In the genomic region with DNA sequence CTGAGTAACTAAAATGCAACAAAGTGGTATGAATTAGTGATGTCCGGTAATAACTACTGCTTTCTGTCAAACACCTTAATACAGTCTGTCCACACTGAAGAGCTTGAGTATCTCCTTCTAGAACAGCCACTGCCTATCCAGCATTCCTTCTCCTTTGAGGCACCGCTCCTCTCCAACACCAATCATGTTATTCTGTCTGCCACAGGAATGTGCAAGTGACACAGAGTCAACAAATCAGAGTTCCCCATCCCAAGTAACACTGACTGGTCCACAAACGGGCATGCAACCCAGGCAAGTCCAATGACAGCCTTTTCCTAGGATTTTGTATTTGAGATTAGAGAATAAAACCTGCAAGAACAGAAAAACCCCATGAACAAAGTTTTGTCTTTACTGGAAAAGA, we compare ENCODE assay signal across 13 cellular contexts. TPM values are rescaled to one million over a fixed set of nuclear protein-coding genes. Genes with fewer than 3 reads are reported as not detected.
DNase-seq lines count a peak whose midpoint lies in the region; ATAC-seq, FAIRE-seq and TF ChIP-seq lines count a peak whose summit lies in the region.
"Had no signal": no experiment of that assay in that cellular context is flagged by ENCODE, and none has a peak within 500 bp of the region (broad histone marks: within the 10 kb centered on the region; RNA-seq: fewer than 3 reads in every experiment).

No MANE protein-coding gene starts in this region.

- H3K36me3 ChIP-seq in breast epithelium: no peaks in the 10 kb centered on the region
- H3K36me3 ChIP-seq: upper lobe of left lung had no signal

- H3K36me3 Mint-ChIP-seq in MCF 10A (ENCODE audit: insufficient read depth, unreplicated experiment): peaks cover 6% of the 10 kb centered on the region

- CTCF ChIA-PET in MCF 10A (lab: Yijun Ruan, JAX): interaction anchor here (1.1 to 1.6 kb wide), 2 partner anchors 94 to 231 kb away, joined by 3 to 4 read pairs; no protein-coding TSS in a partner anchor

- POLR2A ChIA-PET in MCF 10A (lab: Yijun Ruan, JAX): interaction anchor here (0.7 to 2.9 kb wide), 4 partner anchors 8 to 186 kb away, joined by 3 to 15 read pairs (median 8); partner anchors contain the start of genes PPHLN1 and ZCRB1

- intact Hi-C loops in MCF 10A (cut with micrococcal nuclease) (no loop called here), breast epithelium (cut with DNase I; ENCODE audit: low total_unique reads) (no loop called here)

- peaks cover 30% of the 10 kb centered on the region for H3K4me1 Mint-ChIP-seq in MCF 10A (ENCODE audit: insufficient read depth, unreplicated experiment)

- H3K9me3 Mint-ChIP-seq in MCF 10A (ENCODE audit: unreplicated experiment): no peaks in the 10 kb centered on the region

- no TSS peak for BruUV-seq in MCF 10A (replicated peaks; lab: Mats Ljungman, UMichigan)

- H3K4me1 ChIP-seq in breast epithelium: no peaks in the 10 kb centered on the region

- no peak for TF ChIP-seq POLR2A in breast epithelium (IDR thresholded peaks at IDR 0.05)

- H3K27me3 ChIP-seq in breast epithelium: no peaks in the 10 kb centered on the region
- H3K27me3 ChIP-seq: upper lobe of left lung had no signal

- no peaks in the 10 kb centered on the region for H3K9me3 ChIP-seq in breast epithelium
- H3K9me3 ChIP-seq: upper lobe of left lung had no signal

- H3K4me3 Mint-ChIP-seq in MCF 10A (ENCODE audit: unreplicated experiment): no peak overlapping the region

- no peak overlapping the region for H3K27ac Mint-ChIP-seq in MCF 10A (ENCODE audit: low read depth, unreplicated experiment)

- peak; percentile 13 for DNase-seq in MCF 10A (ENCODE audit: unreplicated experiment)
- no peak for DNase-seq in breast epithelium (ENCODE audit: low spot score in 2 of 2)
- peak; percentile 24 for DNase-seq in iPS-NIHi11 (ENCODE audit: low spot score)
- peak; percentile 46 for DNase-seq in urothelium cell line (ENCODE audit: low spot score)
- DNase-seq in DMS79 treated with DMSO at 0.1 percent for 48 hours (lab: John Stamatoyannopoulos, UW): no peak
- no peak for DNase-seq in DMS153 (lab: John Stamatoyannopoulos, UW)
- DNase-seq: activated T-cell treated with anti-CD3 and anti-CD28 coated beads, Interleukin-2, amount 50 U/mL, for 48 hours; caudate nucleus had no signal

- TF ChIP-seq CTCF in MCF 10A (IDR thresholded peaks at IDR 0.05; ENCODE audit: unreplicated experiment) (no peak), breast epithelium (IDR thresholded peaks at IDR 0.05) (no peak)

- H3K27me3 Mint-ChIP-seq in MCF 10A (ENCODE audit: insufficient read depth, unreplicated experiment): no peaks in the 10 kb centered on the region

- H3K4me3 ChIP-seq in breast epithelium: no peak overlapping the region
- H3K4me3 ChIP-seq: upper lobe of left lung had no signal

- FAIRE-seq in urothelium cell line (lab: Jason Lieb, UNC): no peak
- FAIRE-seq: frontal cortex had no signal

- H3K27ac ChIP-seq in breast epithelium: no peak overlapping the region
- H3K27ac ChIP-seq: upper lobe of left lung had no signal

- ATAC-seq in SK-N-SH treated with all-trans-retinoic acid at 6 μM for 48 hours (0 out of 3 replicates have a peak, but pooled peaks have one; percentile 5), GM18909 (IDR thresholded peaks at IDR 0.05; ENCODE audit: poor library complexity, unreplicated experiment) (no peak)
- ATAC-seq: sciatic nerve had no signal

TF ChIP-seq in SK-N-SH treated with all-trans-retinoic acid at 6 μM for 48 hours, 23 proteins besides CTCF, POLR2A, EP300 and RAD21:
- TF ChIP-seq OSR1 (CRISPR knock-in tag; IDR thresholded peaks at IDR 0.05): no peak
- TF ChIP-seq ZNF8 (CRISPR knock-in tag; IDR thresholded peaks at IDR 0.05): no peak
- TF ChIP-seq RARB (CRISPR knock-in tag; IDR thresholded peaks at IDR 0.05): no peak
- no peak for TF ChIP-seq ARNTL (CRISPR knock-in tag; IDR thresholded peaks at IDR 0.05; ENCODE audit: borderline replicate concordance, low read depth)
- TF ChIP-seq, protein P1, sequence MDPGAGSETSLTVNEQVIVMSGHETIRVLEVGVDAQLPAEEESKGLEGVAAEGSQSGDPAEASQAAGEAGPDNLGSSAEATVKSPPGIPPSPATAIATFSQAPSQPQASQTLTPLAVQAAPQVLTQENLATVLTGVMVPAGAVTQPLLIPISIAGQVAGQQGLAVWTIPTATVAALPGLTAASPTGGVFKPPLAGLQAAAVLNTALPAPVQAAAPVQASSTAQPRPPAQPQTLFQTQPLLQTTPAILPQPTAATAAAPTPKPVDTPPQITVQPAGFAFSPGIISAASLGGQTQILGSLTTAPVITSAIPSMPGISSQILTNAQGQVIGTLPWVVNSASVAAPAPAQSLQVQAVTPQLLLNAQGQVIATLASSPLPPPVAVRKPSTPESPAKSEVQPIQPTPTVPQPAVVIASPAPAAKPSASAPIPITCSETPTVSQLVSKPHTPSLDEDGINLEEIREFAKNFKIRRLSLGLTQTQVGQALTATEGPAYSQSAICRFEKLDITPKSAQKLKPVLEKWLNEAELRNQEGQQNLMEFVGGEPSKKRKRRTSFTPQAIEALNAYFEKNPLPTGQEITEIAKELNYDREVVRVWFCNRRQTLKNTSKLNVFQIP (CRISPR knock-in tag; IDR thresholded peaks at IDR 0.05; ENCODE audit: borderline replicate concordance, low read depth): no peak
- no peak for TF ChIP-seq ZFP3 (CRISPR knock-in tag; IDR thresholded peaks at IDR 0.05)
- no peak for TF ChIP-seq TCF4 (CRISPR knock-in tag; IDR thresholded peaks at IDR 0.05; ENCODE audit: borderline replicate concordance)
- TF ChIP-seq, protein P2, sequence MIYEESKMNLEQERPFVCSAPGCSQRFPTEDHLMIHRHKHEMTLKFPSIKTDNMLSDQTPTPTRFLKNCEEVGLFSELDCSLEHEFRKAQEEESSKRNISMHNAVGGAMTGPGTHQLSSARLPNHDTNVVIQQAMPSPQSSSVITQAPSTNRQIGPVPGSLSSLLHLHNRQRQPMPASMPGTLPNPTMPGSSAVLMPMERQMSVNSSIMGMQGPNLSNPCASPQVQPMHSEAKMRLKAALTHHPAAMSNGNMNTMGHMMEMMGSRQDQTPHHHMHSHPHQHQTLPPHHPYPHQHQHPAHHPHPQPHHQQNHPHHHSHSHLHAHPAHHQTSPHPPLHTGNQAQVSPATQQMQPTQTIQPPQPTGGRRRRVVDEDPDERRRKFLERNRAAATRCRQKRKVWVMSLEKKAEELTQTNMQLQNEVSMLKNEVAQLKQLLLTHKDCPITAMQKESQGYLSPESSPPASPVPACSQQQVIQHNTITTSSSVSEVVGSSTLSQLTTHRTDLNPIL (CRISPR knock-in tag; IDR thresholded peaks at IDR 0.05; ENCODE audit: low read depth): no peak
- no peak for TF ChIP-seq ZC3H10 (CRISPR knock-in tag; IDR thresholded peaks at IDR 0.05)
- TF ChIP-seq ZNF565 (CRISPR knock-in tag; conservative IDR thresholded peaks at IDR 0.05; ENCODE audit: low read depth): no peak
- TF ChIP-seq PPARA (CRISPR knock-in tag; IDR thresholded peaks at IDR 0.05; ENCODE audit: borderline replicate concordance): no peak
- no peak for TF ChIP-seq GLIS3 (CRISPR knock-in tag; IDR thresholded peaks at IDR 0.05)
- no peak for TF ChIP-seq ISL1 (CRISPR knock-in tag; IDR thresholded peaks at IDR 0.05)
- TF ChIP-seq BACH2 (CRISPR knock-in tag; IDR thresholded peaks at IDR 0.05; ENCODE audit: borderline replicate concordance): no peak
- no peak for TF ChIP-seq CSDC2 (CRISPR knock-in tag; IDR thresholded peaks at IDR 0.05)
- TF ChIP-seq, protein P3, sequence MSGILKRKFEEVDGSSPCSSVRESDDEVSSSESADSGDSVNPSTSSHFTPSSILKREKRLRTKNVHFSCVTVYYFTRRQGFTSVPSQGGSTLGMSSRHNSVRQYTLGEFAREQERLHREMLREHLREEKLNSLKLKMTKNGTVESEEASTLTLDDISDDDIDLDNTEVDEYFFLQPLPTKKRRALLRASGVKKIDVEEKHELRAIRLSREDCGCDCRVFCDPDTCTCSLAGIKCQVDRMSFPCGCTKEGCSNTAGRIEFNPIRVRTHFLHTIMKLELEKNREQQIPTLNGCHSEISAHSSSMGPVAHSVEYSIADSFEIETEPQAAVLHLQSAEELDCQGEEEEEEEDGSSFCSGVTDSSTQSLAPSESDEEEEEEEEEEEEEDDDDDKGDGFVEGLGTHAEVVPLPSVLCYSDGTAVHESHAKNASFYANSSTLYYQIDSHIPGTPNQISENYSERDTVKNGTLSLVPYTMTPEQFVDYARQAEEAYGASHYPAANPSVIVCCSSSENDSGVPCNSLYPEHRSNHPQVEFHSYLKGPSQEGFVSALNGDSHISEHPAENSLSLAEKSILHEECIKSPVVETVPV (CRISPR knock-in tag; IDR thresholded peaks at IDR 0.05): no peak
- TF ChIP-seq ZNF70 (CRISPR knock-in tag; IDR thresholded peaks at IDR 0.05): no peak
- TF ChIP-seq TSHZ2 (CRISPR knock-in tag; IDR thresholded peaks at IDR 0.05): no peak
- TF ChIP-seq SNAI2 (CRISPR knock-in tag; IDR thresholded peaks at IDR 0.05): no peak
- TF ChIP-seq TOX (CRISPR knock-in tag; IDR thresholded peaks at IDR 0.05; ENCODE audit: borderline replicate concordance): no peak

RNA-seq across cellular contexts. Expression of gene GXYLT1, which starts 3.8 kb away (rescaled TPM):
- 12.4 and 14.6 TPM in 2 replicates for total RNA-seq in MCF 10A (2022)
- total RNA-seq in breast epithelium: 10 to 100 TPM; 12.8 to 19.3 (median 18.0) TPM

Comparison
In these comparisons a context has a peak if more than half of its experiments do, and no peak if none do; other contexts are left out.
1. DNase-seq: peak in MCF 10A (single experiment), iPS-NIHi11 (single experiment) and urothelium cell line (single experiment); none in breast epithelium (0 of 2), DMS79 treated with DMSO at 0.1 percent for 48 hours (single experiment) and DMS153 (single experiment).